20 cellular contexts compared by ENCODE assay signal in genomic region chr3:59727902-59728301, GRCh38.
"Had no signal": no experiment of that assay in that cellular context is flagged by ENCODE, and none has a peak within 500 bp of the region (broad histone marks: within the 10 kb centered on the region; RNA-seq: fewer than 3 reads in every experiment).

No MANE protein-coding gene starts in this region.

- H3K27ac ChIP-seq: SJSA1, SK-N-MC had no signal

- H3K27me3 ChIP-seq: MG63, SJSA1 had no signal

- H3K36me3 ChIP-seq: MG63, SJSA1 had no signal

- H3K4me3 ChIP-seq: MG63, SJSA1, SK-N-MC had no signal

- DNase-seq: KBM-7, MG63, NCI-H1092, NCI-H1105 treated with DMSO at 0.1 percent for 48 hours, NCI-H1417 treated with DMSO at 0.1 percent for 48 hours, NCI-H146, NCI-H1694 treated with DMSO at 0.1 percent for 48 hours, NCI-H1930, NCI-H2081, NCI-H226, NCI-H446, NCI-H510A, NCI-H524 treated with DMSO at 0.1 percent for 48 hours, NCI-H69, NCI-H774, Right ventricle myocardium superior, RPMI8226, SIG-M5 had no signal

- H3K9me3 ChIP-seq: MG63, SJSA1 had no signal

- H3K4me1 ChIP-seq: SJSA1 had no signal
